ENCODE assay signal across 29 cellular contexts in the genomic region with DNA sequence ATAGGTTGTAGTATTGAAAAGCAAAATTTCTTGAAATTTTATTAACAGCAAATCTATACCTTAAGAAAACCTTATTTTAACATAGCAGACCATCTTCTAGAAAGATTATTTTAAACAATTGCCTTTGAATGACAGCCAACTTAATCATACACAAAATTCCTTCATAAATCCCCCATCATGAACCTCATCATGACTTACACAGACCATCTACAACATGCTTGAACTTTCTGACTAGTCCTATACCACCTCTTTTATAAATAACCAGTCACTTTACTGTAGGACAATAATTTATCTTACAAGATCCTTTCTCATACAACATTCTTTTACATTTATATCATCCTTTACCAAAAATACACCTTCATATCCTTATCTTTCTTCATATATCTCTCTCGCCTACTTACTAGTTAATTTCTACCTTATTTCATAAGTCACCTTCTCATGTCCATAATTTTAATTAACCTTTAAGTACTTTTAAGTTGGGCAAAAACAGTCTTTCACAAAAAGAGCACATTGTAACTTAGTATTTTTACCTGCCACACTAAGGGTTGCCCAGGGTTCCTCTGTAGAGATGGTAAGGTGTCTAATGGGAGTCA. TPM values are rescaled to one million over a fixed set of nuclear protein-coding genes. Genes with fewer than 3 reads are reported as not detected.
DNase-seq lines count a peak whose midpoint lies in the region; FAIRE-seq and TF ChIP-seq lines count a peak whose summit lies in the region.
"Had no signal": no experiment of that assay in that cellular context is flagged by ENCODE, and none has a peak within 500 bp of the region (broad histone marks: within the 10 kb centered on the region; RNA-seq: fewer than 3 reads in every experiment).

No MANE protein-coding gene starts in this region.

- no peaks in the 10 kb centered on the region for H3K4me1 Mint-ChIP-seq in endodermal cell
- H3K4me1 Mint-ChIP-seq: memory B cell; stimulated activated naive B cell treated with anti-CD40 and anti-IgM and Interleukin-4, amounts not matched to agents 10 μg/mL and 1 μg/mL and 100 μg/mL, for 72 hours had no signal

- peak overlapping the region; percentile 4 for H3K4me3 ChIP-seq in endodermal cell (ENCODE audit: low read length)
- H3K4me3 ChIP-seq: gastrocnemius medialis, sigmoid colon, SK-N-MC had no signal

- WGBS in endodermal cell (ENCODE audit: insufficient coverage in 1 of 2, insufficient read length in 1 of 2), 2 experiments, result 28 to 39% methylated on average over 1 of the region's 1 CpG

- in situ Hi-C loops in KBM-7 (cut with MboI; ENCODE audit: low pct_unique_long_range_greater_than_20kb, low sequenced_read_pairs), result no loop called here

- H3K27ac ChIP-seq in endodermal cell (ENCODE audit: low read depth, low read length), result no peak overlapping the region
- H3K27ac ChIP-seq: 22Rv1, gastrocnemius medialis, neutrophil, sigmoid colon, SK-N-MC had no signal

- peaks cover 91% of the 10 kb centered on the region for H3K9me3 Mint-ChIP-seq in endodermal cell

- no peaks in the 10 kb centered on the region for H3K27me3 ChIP-seq in endodermal cell (ENCODE audit: control insufficient read depth, insufficient read depth, low read length, poor library complexity, severe bottlenecking)
- H3K27me3 ChIP-seq: gastrocnemius medialis, neutrophil, sigmoid colon had no signal

- H3K27ac Mint-ChIP-seq in endodermal cell, result no peak overlapping the region
- H3K27ac Mint-ChIP-seq: CD4-positive, alpha-beta T cell; memory B cell; stimulated activated naive B cell treated with anti-CD40 and anti-IgM and Interleukin-4, amounts not matched to agents 10 μg/mL and 1 μg/mL and 100 μg/mL, for 72 hours had no signal

- no peaks in the 10 kb centered on the region for H3K36me3 ChIP-seq in endodermal cell (ENCODE audit: control insufficient read depth, insufficient read depth, low read length)
- H3K36me3 ChIP-seq: gastrocnemius medialis, neutrophil, sigmoid colon had no signal

- no peaks in the 10 kb centered on the region for H3K36me3 Mint-ChIP-seq in endodermal cell (ENCODE audit: low read depth)
- H3K36me3 Mint-ChIP-seq: memory B cell; stimulated activated naive B cell treated with anti-CD40 and anti-IgM and Interleukin-4, amounts not matched to agents 10 μg/mL and 1 μg/mL and 100 μg/mL, for 72 hours had no signal

- peak; percentile 25 for DNase-seq in DMS 273 (lab: John Stamatoyannopoulos, UW; ENCODE audit: unreplicated experiment)
- DNase-seq in DMS 273 treated with DMSO at 0.1 percent for 48 hours (lab: John Stamatoyannopoulos, UW), result no peak
- no peak for DNase-seq in D721Med (ENCODE audit: insufficient read length, low spot score)
- DNase-seq in NCI-H226, result peak; percentile 7
- no peak for DNase-seq in endodermal cell
- DNase-seq in KBM-7, result no peak
- DNase-seq in amygdala (lab: John Stamatoyannopoulos, UW), result no peak
- DNase-seq in RPMI8226, result no peak
- DNase-seq: activated CD4-positive, alpha-beta T cell treated with anti-CD3 and anti-CD28 coated beads, Interleukin-2, amount 50 U/mL, for 48 hours; activated CD8-positive, alpha-beta memory T cell treated with anti-CD3 and anti-CD28 coated beads, Interleukin-2, amount 50 U/mL, for 4 hours; activated naive CD4-positive, alpha-beta T cell treated with anti-CD3 and anti-CD28 coated beads, Interleukin-2, amount 50 U/mL, for 16 hours; anterior cingulate cortex; CD4-positive, alpha-beta T cell; gastrocnemius medialis; GF-D8; IMR-90; left colon; NCI-H1436 treated with DMSO at 0.1 percent for 48 hours; NCI-H526 treated with DMSO at 0.1 percent for 48 hours; sigmoid colon; stimulated activated naive B cell treated with anti-CD40 and anti-IgM and Interleukin-4, amounts not matched to agents 10 μg/mL and 1 μg/mL and 100 μg/mL, for 72 hours had no signal

- no peaks in the 10 kb centered on the region for H3K4me1 ChIP-seq in endodermal cell (ENCODE audit: control insufficient read depth, insufficient read depth, low read length)
- H3K4me1 ChIP-seq: gastrocnemius medialis had no signal

- no peak for TF ChIP-seq CTCF in D721Med (IDR thresholded peaks at IDR 0.05; ENCODE audit: insufficient read depth, missing control alignments)
- TF ChIP-seq CTCF in endodermal cell (conservative IDR thresholded peaks at IDR 0.05), result no peak

- H3K4me3 Mint-ChIP-seq in endodermal cell, result no peak overlapping the region
- H3K4me3 Mint-ChIP-seq: CD4-positive, alpha-beta T cell; memory B cell; stimulated activated naive B cell treated with anti-CD40 and anti-IgM and Interleukin-4, amounts not matched to agents 10 μg/mL and 1 μg/mL and 100 μg/mL, for 72 hours had no signal

- H3K9me3 ChIP-seq in endodermal cell (ENCODE audit: control insufficient read depth, low read length), result peaks cover 79% of the 10 kb centered on the region
- H3K9me3 ChIP-seq: gastrocnemius medialis, neutrophil, sigmoid colon had no signal

- no peaks in the 10 kb centered on the region for H3K27me3 Mint-ChIP-seq in endodermal cell (ENCODE audit: insufficient read depth)
- H3K27me3 Mint-ChIP-seq: CD4-positive, alpha-beta T cell; memory B cell; stimulated activated naive B cell treated with anti-CD40 and anti-IgM and Interleukin-4, amounts not matched to agents 10 μg/mL and 1 μg/mL and 100 μg/mL, for 72 hours had no signal

- FAIRE-seq in D721Med (lab: Jason Lieb, UNC), result peak; percentile 21
- FAIRE-seq: GM19239, H54, urothelium cell line had no signal

- no peak overlapping the region for H3K9ac ChIP-seq in endodermal cell (ENCODE audit: extremely low read depth, low read length, poor library complexity, severe bottlenecking)

RNA-seq across cellular contexts. Expression of gene PTN, which starts 16.6 kb away (rescaled TPM):
- 1 to 10 TPM; 4.8 to 5.6 TPM for total RNA-seq in endodermal cell
- 318 TPM for polyA plus RNA-seq in endodermal cell (2013, experiment 1 of 2)
- 303 TPM for polyA plus RNA-seq in endodermal cell (2013, experiment 2 of 2)
- total RNA-seq: CD4-positive, alpha-beta T cell; T-helper 1 cell treated with Interleukin-12 subunit alpha and Interleukin-12 subunit beta and Interleukin-4 antibody, amounts not matched to agents 30 ng/mL and 1 ng/mL, for 36 hours had no signal

Comparison
In these comparisons a context has a peak if more than half of its experiments do, and no peak if none do; other contexts are left out.
1. DNase-seq: peak in DMS 273 (single experiment) and NCI-H226 (single experiment); none in DMS 273 treated with DMSO at 0.1 percent for 48 hours (single experiment), D721Med (single experiment), endodermal cell (single experiment), KBM-7 (single experiment), amygdala (0 of 56) and RPMI8226 (single experiment).